1 cellular context compared by ENCODE assay signal in genomic region chr1:150486966-150487762, GRCh38.
TF ChIP-seq lines count a peak whose summit lies in the region.

Gene TARS2 (plus strand): TSS chr1:150487419. CDS start chr1:150487451, 32 bp downstream.

TF ChIP-seq in HEK293, 187 proteins besides CTCF, POLR2A, EP300 and RAD21 (continued from another document and continues in another):
- TF ChIP-seq ZSCAN4 (tag by site-specific recombination; IDR thresholded peaks at IDR 0.05), result peak; percentile 55; the same call in 1 of the 2 replicates
- TF ChIP-seq ZBTB48 (tag by site-specific recombination; IDR thresholded peaks at IDR 0.05), result peak; percentile 72
- TF ChIP-seq KLF8 (tag by site-specific recombination; IDR thresholded peaks at IDR 0.05), result peak; percentile 86
- 0 out of 2 replicates have a peak, but pooled peaks have one; percentile 26 for TF ChIP-seq ZNF449 (tag by site-specific recombination; IDR thresholded peaks at IDR 0.05)
- TF ChIP-seq TSHZ1 (tag by site-specific recombination; IDR thresholded peaks at IDR 0.05; ENCODE audit: borderline replicate concordance), result peak; percentile 52; the same call in 1 of the 2 replicates
- peak; percentile 77 for TF ChIP-seq PRDM1 (tag by site-specific recombination; IDR thresholded peaks at IDR 0.05)
- peak; percentile 21; the same call in 1 of the 2 replicates for TF ChIP-seq KLF1 (tag by site-specific recombination; IDR thresholded peaks at IDR 0.05)
- no peak for TF ChIP-seq ZNF169 (tag by site-specific recombination; IDR thresholded peaks at IDR 0.05)
- TF ChIP-seq OSR2 (tag by site-specific recombination; IDR thresholded peaks at IDR 0.05), result no peak
- peak; percentile 66 for TF ChIP-seq ZIC2 (tag by site-specific recombination; IDR thresholded peaks at IDR 0.05)
- peak; percentile 94; the same call in 1 of the 2 replicates for TF ChIP-seq BCL11B (tag by site-specific recombination; IDR thresholded peaks at IDR 0.05; ENCODE audit: low read depth)
- TF ChIP-seq ZNF549 (tag by site-specific recombination; IDR thresholded peaks at IDR 0.05), result no peak
- peak; percentile 91; the same call in 1 of the 2 replicates for TF ChIP-seq ZNF600 (tag by site-specific recombination; IDR thresholded peaks at IDR 0.05)
- peak; percentile 94 for TF ChIP-seq SP7 (tag by site-specific recombination; IDR thresholded peaks at IDR 0.05)
- TF ChIP-seq ZNF292 (tag by site-specific recombination; IDR thresholded peaks at IDR 0.05; ENCODE audit: borderline replicate concordance, low read depth), result no peak
- TF ChIP-seq ZNF580 (tag by site-specific recombination; IDR thresholded peaks at IDR 0.05), result peak; percentile 98
- TF ChIP-seq ZNF701 (tag by site-specific recombination; IDR thresholded peaks at IDR 0.05), result no peak
- TF ChIP-seq ZNF335 (tag by site-specific recombination; conservative IDR thresholded peaks at IDR 0.05), result 0 out of 2 replicates have a peak, but pooled peaks have one; percentile 92
- TF ChIP-seq REPIN1 (tag by site-specific recombination; IDR thresholded peaks at IDR 0.05; ENCODE audit: low read depth), result peak; percentile 92; the same call in 1 of the 2 replicates
- TF ChIP-seq ZNF19 (tag by site-specific recombination; IDR thresholded peaks at IDR 0.05; ENCODE audit: low read depth), result no peak
- peak; percentile 97 for TF ChIP-seq SP2 (tag by site-specific recombination; IDR thresholded peaks at IDR 0.05)
- peak; percentile 61 for TF ChIP-seq REST (tag by site-specific recombination; IDR thresholded peaks at IDR 0.05)
- peak; percentile 96 for TF ChIP-seq ZNF561 (tag by site-specific recombination; IDR thresholded peaks at IDR 0.05; ENCODE audit: borderline replicate concordance)
- peak; percentile 50 for TF ChIP-seq ZNF10 (tag by site-specific recombination; IDR thresholded peaks at IDR 0.05)
- peak; percentile 88 for TF ChIP-seq YY1 (tag by site-specific recombination; IDR thresholded peaks at IDR 0.05)
- TF ChIP-seq KLF16 (tag by site-specific recombination; IDR thresholded peaks at IDR 0.05), result peak; percentile 96
- TF ChIP-seq PBX3 (CRISPR knock-in tag; IDR thresholded peaks at IDR 0.05), result peak; percentile 99
- TF ChIP-seq PRDM2 (tag by site-specific recombination; IDR thresholded peaks at IDR 0.05; ENCODE audit: borderline replicate concordance), result no peak
- no peak; the same call in 1 of the 2 replicates for TF ChIP-seq KLF7 (tag by site-specific recombination; IDR thresholded peaks at IDR 0.05; ENCODE audit: borderline replicate concordance)
- peak; percentile 76; the same call in 1 of the 2 replicates for TF ChIP-seq ZNF558 (tag by site-specific recombination; IDR thresholded peaks at IDR 0.05)
- TF ChIP-seq ZNF76 (tag by site-specific recombination; IDR thresholded peaks at IDR 0.05; ENCODE audit: borderline replicate concordance, low read depth), result peak; percentile 72
- peak; percentile 37; the same call in 1 of the 2 replicates for TF ChIP-seq ZNF623 (tag by site-specific recombination; IDR thresholded peaks at IDR 0.05)
- TF ChIP-seq ZSCAN23 (tag by site-specific recombination; IDR thresholded peaks at IDR 0.05), result no peak
- peak; percentile 99 for TF ChIP-seq ZNF501 (tag by site-specific recombination; IDR thresholded peaks at IDR 0.05)
- peak; percentile 83 for TF ChIP-seq ZNF629 (tag by site-specific recombination; IDR thresholded peaks at IDR 0.05)
- TF ChIP-seq ZNF514 (tag by site-specific recombination; IDR thresholded peaks at IDR 0.05), result no peak
- no peak for TF ChIP-seq IKZF3 (tag by site-specific recombination; IDR thresholded peaks at IDR 0.05)
- no peak for TF ChIP-seq AEBP2 (tag by site-specific recombination; IDR thresholded peaks at IDR 0.05; ENCODE audit: borderline replicate concordance)
- TF ChIP-seq ZNF157 (tag by site-specific recombination; IDR thresholded peaks at IDR 0.05), result no peak
- TF ChIP-seq SP3 (tag by site-specific recombination; IDR thresholded peaks at IDR 0.05), result peak; percentile 86
- TF ChIP-seq ZBTB7A (tag by site-specific recombination; IDR thresholded peaks at IDR 0.05; ENCODE audit: low read depth), result 0 out of 2 replicates have a peak, but pooled peaks have one; percentile 22
- no peak for TF ChIP-seq SALL2 (tag by site-specific recombination; IDR thresholded peaks at IDR 0.05; ENCODE audit: borderline replicate concordance)
- TF ChIP-seq KLF9 (tag by site-specific recombination; IDR thresholded peaks at IDR 0.05; ENCODE audit: low read depth), result peak; percentile 37; the same call in 1 of the 2 replicates
